Comparison of ENCODE assay signal across 25 cellular contexts in genomic region chr1:113592223-113592622, GRCh38.
DNase-seq lines count a peak whose midpoint lies in the region; ATAC-seq, FAIRE-seq and TF ChIP-seq lines count a peak whose summit lies in the region.
"Had no signal": no experiment of that assay in that cellular context is flagged by ENCODE, and none has a peak within 500 bp of the region (broad histone marks: within the 10 kb centered on the region; RNA-seq: fewer than 3 reads in every experiment).

No MANE protein-coding gene starts in this region.

- ATAC-seq in HepG2 (no peak), right lobe of liver (no peak), K562 (no peak), GM18907 (IDR thresholded peaks at IDR 0.05; ENCODE audit: unreplicated experiment) (no peak)
- ATAC-seq: GM12878 had no signal

- H3K4me3 ChIP-seq in HepG2 (replicated peaks in 1 of 3; ENCODE audit: insufficient read depth in 1 of 3, low read depth in 2 of 3, low read length in 3 of 3) (no peak overlapping the region), right lobe of liver (no peak overlapping the region), K562 (no peak overlapping the region)
- H3K4me3 ChIP-seq: BLaER1, GM12878 had no signal

- H3K27ac ChIP-seq in HepG2 (ENCODE audit: extremely low read length, insufficient read depth, low read length) (no peak overlapping the region), right lobe of liver (no peak overlapping the region), K562 (ENCODE audit: extremely low read depth, low read depth, low read length) (no peak overlapping the region)
- H3K27ac ChIP-seq: 22Rv1, BLaER1 had no signal

- no peaks in the 10 kb centered on the region for H3K9me3 ChIP-seq in HepG2 (ENCODE audit: low read length)
- no peaks in the 10 kb centered on the region for H3K9me3 ChIP-seq in right lobe of liver
- H3K9me3 ChIP-seq in K562 (replicated peaks; ENCODE audit: control insufficient read depth, insufficient read depth, low read depth, low read length), result no peaks in the 10 kb centered on the region
- H3K9me3 ChIP-seq: BE2C had no signal

- FAIRE-seq in HepG2 (lab: Jason Lieb, UNC), result no peak
- FAIRE-seq in K562 (lab: Jason Lieb, UNC), result no peak
- FAIRE-seq: GM12878, GM12892, GM18507, GM19239 had no signal

- H3K36me3 ChIP-seq in HepG2 (replicated peaks in 1 of 2; ENCODE audit: control insufficient read depth in 1 of 2, insufficient read depth in 2 of 2, low read length in 2 of 2) (peaks cover 0 to 3% of the 10 kb centered on the region in 2 experiments; a peak in 1 of 5 replicates), right lobe of liver (no peaks in the 10 kb centered on the region), K562 (ENCODE audit: control insufficient read depth, insufficient read depth, low read length) (no peaks in the 10 kb centered on the region)

- CTCF ChIA-PET in HepG2 (lab: Yijun Ruan, JAX; ENCODE audit: low intra/inter-chr PET ratio, low total read pairs) (no interaction called here), K562 (lab: Yijun Ruan, JAX; ENCODE audit: low intra/inter-chr PET ratio) (no interaction called here)

- H3K79me2 ChIP-seq in HepG2 (ENCODE audit: insufficient read depth, low read length), result no peaks in the 10 kb centered on the region
- H3K79me2 ChIP-seq in K562 (ENCODE audit: control insufficient read depth, insufficient read depth, low read length), result no peaks in the 10 kb centered on the region

- no peak overlapping the region for H2AFZ ChIP-seq in HepG2 (ENCODE audit: low read length)
- no peak overlapping the region for H2AFZ ChIP-seq in K562 (ENCODE audit: low read depth, low read length)

- TF ChIP-seq RAD21 in HepG2 (CRISPR knock-in tag; IDR thresholded peaks at IDR 0.05) (no peak), K562 (CRISPR knock-in tag; conservative IDR thresholded peaks at IDR 0.05 in 1 of 2, IDR thresholded peaks at IDR 0.05 in 1 of 2) (no peak)

- DNase-seq in HepG2 (ENCODE audit: low spot score) (no peak), right lobe of liver (no peak), K562 (ENCODE audit: extremely low read depth in 1 of 4, low spot score in 3 of 4) (no peak), NCI-H187 treated with DMSO at 0.1 percent for 48 hours (lab: John Stamatoyannopoulos, UW) (no peak)
- DNase-seq: ACHN; BE2C; C1 segment of cervical spinal cord; CD4-positive, alpha-beta memory T cell; CD4-positive, CD25-positive, alpha-beta regulatory T cell; CD8-positive, alpha-beta memory T cell; COR-L47; DMS 273 treated with DMSO at 0.1 percent for 48 hours; DMS153; DMS53; DMS79; DND-41; EL; GDM1 had no signal

- POLR2A ChIA-PET in HepG2 (lab: Yijun Ruan, JAX), result no interaction called here
- POLR2A ChIA-PET in K562 (lab: Yijun Ruan, JAX), result interaction anchor here (0.9 kb wide), 1 partner anchor 19 kb away, joined by 3 read pairs; no protein-coding TSS in a partner anchor

- BruUV-seq in HepG2 (replicated peaks; lab: Mats Ljungman, UMichigan) (no TSS peak), K562 (replicated peaks; lab: Mats Ljungman, UMichigan) (no TSS peak)

- no peaks in the 10 kb centered on the region for H4K20me1 ChIP-seq in HepG2 (ENCODE audit: insufficient read depth, low read length)
- H4K20me1 ChIP-seq in K562 (replicated peaks; ENCODE audit: control insufficient read depth, insufficient read depth, low read length), result no peaks in the 10 kb centered on the region
- H4K20me1 ChIP-seq: BLaER1 had no signal

- no peak for TF ChIP-seq POLR2A in HepG2 (IDR thresholded peaks at IDR 0.05; ENCODE audit: insufficient read depth in 1 of 2, low read depth in 2 of 2, low read length in 2 of 2)
- TF ChIP-seq POLR2A in right lobe of liver (IDR thresholded peaks at IDR 0.05), result no peak
- TF ChIP-seq POLR2A in K562 (conservative IDR thresholded peaks at IDR 0.05), result no peak

- intact Hi-C loops in HepG2 (cut with micrococcal nuclease; ENCODE audit: unreplicated experiment) (no loop called here), right lobe of liver (cut with DNase I) (no loop called here), K562 (cut with micrococcal nuclease) (no loop called here)

- no peak for TF ChIP-seq CTCF in HepG2 (CRISPR knock-in tag; IDR thresholded peaks at IDR 0.05)
- no peak for TF ChIP-seq CTCF in right lobe of liver (IDR thresholded peaks at IDR 0.05)
- no peak for TF ChIP-seq CTCF in K562 (IDR thresholded peaks at IDR 0.05 in 2 of 3, conservative IDR thresholded peaks at IDR 0.05 in 1 of 3; ENCODE audit: insufficient read depth in 2 of 3, low read depth in 1 of 3, low read length in 3 of 3)

- H3K4me2 ChIP-seq in HepG2 (ENCODE audit: low read depth, low read length), result no peak overlapping the region
- no peak overlapping the region for H3K4me2 ChIP-seq in K562 (ENCODE audit: insufficient read depth, low read length)
- H3K4me2 ChIP-seq: BLaER1 had no signal

- H3K9ac ChIP-seq in HepG2 (ENCODE audit: insufficient read depth, low read depth, low read length) (no peak overlapping the region), K562 (ENCODE audit: insufficient read depth in 1 of 2, low read depth in 2 of 2, low read length in 2 of 2) (no peak overlapping the region)
- H3K9ac ChIP-seq: BLaER1 had no signal

- H3K4me1 ChIP-seq in HepG2 (ENCODE audit: insufficient read depth, low read length) (no peaks in the 10 kb centered on the region), right lobe of liver (no peaks in the 10 kb centered on the region), K562 (replicated peaks in 1 of 2; ENCODE audit: control insufficient read depth in 2 of 2, insufficient read depth in 2 of 2, low read length in 2 of 2) (no peaks in the 10 kb centered on the region)
- H3K4me1 ChIP-seq: BLaER1 had no signal

- in situ Hi-C loops in HepG2 (cut with HindIII; ENCODE audit: extremely low pct_ligation_motif_present, low pct_unique_long_range_greater_than_20kb), result no loop called here
- in situ Hi-C loops in K562 (cut with MboI), result no loop called here

- WGBS in HepG2 (ENCODE audit: low lambda C conversion rate), result 54% methylated on average over 1 of the region's 1 CpG
- 69% methylated on average over 1 of the region's 1 CpG for WGBS in right lobe of liver (ENCODE audit: insufficient coverage, low coverage, low lambda C conversion rate, missing lambda C conversion rate)
- 13% methylated on average over 1 of the region's 1 CpG for WGBS in K562 (ENCODE audit: insufficient coverage, low coverage, missing lambda C conversion rate)

- H3K9me1 ChIP-seq in K562 (ENCODE audit: control insufficient read depth, insufficient read depth, low read length), result no peaks in the 10 kb centered on the region

- no peak for TF ChIP-seq EP300 in HepG2 (IDR thresholded peaks at IDR 0.05; ENCODE audit: low read depth in 2 of 2, low read length in 2 of 2)
- TF ChIP-seq EP300 in HepG2 (CRISPR knock-in tag; IDR thresholded peaks at IDR 0.05; ENCODE audit: borderline replicate concordance), result no peak
- TF ChIP-seq EP300 in K562 (IDR thresholded peaks at IDR 0.05; ENCODE audit: low read length), result no peak

- no peaks in the 10 kb centered on the region for H3K27me3 ChIP-seq in HepG2 (ENCODE audit: control insufficient read depth in 1 of 2, insufficient read depth in 2 of 2, low read length in 2 of 2)
- no peaks in the 10 kb centered on the region for H3K27me3 ChIP-seq in right lobe of liver
- no peaks in the 10 kb centered on the region for H3K27me3 ChIP-seq in K562 (ENCODE audit: control insufficient read depth in 2 of 2, insufficient read depth in 2 of 2, low read length in 2 of 2)
- H3K27me3 ChIP-seq: BE2C, BLaER1 had no signal

TF ChIP-seq in HepG2, 621 proteins besides CTCF, POLR2A, EP300 and RAD21:
- TF ChIP-seq MAFK (conservative IDR thresholded peaks at IDR 0.05 in 1 of 2, IDR thresholded peaks at IDR 0.05 in 1 of 2; ENCODE audit: low read length in 2 of 2) (peak; percentile 42 to 77; a peak in 3 of 4 replicates), MAFF (IDR thresholded peaks at IDR 0.05; ENCODE audit: low read depth, low read length) (peak; percentile 57), JUN (CRISPR knock-in tag; IDR thresholded peaks at IDR 0.05) (no peak)

TF ChIP-seq in K562, 482 proteins besides CTCF, POLR2A, EP300 and RAD21 (continues in another document):
- TF ChIP-seq ZNF76 (CRISPR knock-in tag; IDR thresholded peaks at IDR 0.05; ENCODE audit: borderline replicate concordance) (no peak), CREB5 (CRISPR knock-in tag; IDR thresholded peaks at IDR 0.05) (no peak)

Comparison
In these comparisons a context has a peak if more than half of its experiments do, and no peak if none do; other contexts are left out.
1. Of the 241 proteins assayed by ChIP-seq in both HepG2 and K562: peak only in HepG2: none; only in K562: none; in both: MAFF and MAFK; in neither: 239.